In genomic region chr20:62126141-62126540, GRCh38 we compare ENCODE assay signal across 1 cellular context.
TF ChIP-seq lines count a peak whose summit lies in the region.

No MANE protein-coding gene starts in this region.

TF ChIP-seq in HepG2, 621 proteins besides CTCF, POLR2A, EP300 and RAD21 (continued from another document):
- TF ChIP-seq ZBTB46 (CRISPR knock-in tag; IDR thresholded peaks at IDR 0.05; ENCODE audit: borderline replicate concordance) (no peak), RNF219 (CRISPR knock-in tag; IDR thresholded peaks at IDR 0.05) (no peak), ZNF136 (CRISPR knock-in tag; IDR thresholded peaks at IDR 0.05; ENCODE audit: low read depth) (no peak), CENPX (CRISPR knock-in tag; IDR thresholded peaks at IDR 0.05) (no peak), ZNF878 (CRISPR knock-in tag; IDR thresholded peaks at IDR 0.05) (no peak), ATM (IDR thresholded peaks at IDR 0.05; ENCODE audit: borderline replicate concordance) (no peak), ZNF350 (CRISPR knock-in tag; IDR thresholded peaks at IDR 0.05; ENCODE audit: borderline replicate concordance, low read depth) (no peak), ZNF792 (CRISPR knock-in tag; IDR thresholded peaks at IDR 0.05) (no peak), ZFYVE20 (CRISPR knock-in tag; IDR thresholded peaks at IDR 0.05; ENCODE audit: borderline replicate concordance, low read depth) (no peak), ZBTB38 (CRISPR knock-in tag; IDR thresholded peaks at IDR 0.05) (0 out of 2 replicates have a peak, but pooled peaks have one; percentile 30)
